In the genomic region with DNA sequence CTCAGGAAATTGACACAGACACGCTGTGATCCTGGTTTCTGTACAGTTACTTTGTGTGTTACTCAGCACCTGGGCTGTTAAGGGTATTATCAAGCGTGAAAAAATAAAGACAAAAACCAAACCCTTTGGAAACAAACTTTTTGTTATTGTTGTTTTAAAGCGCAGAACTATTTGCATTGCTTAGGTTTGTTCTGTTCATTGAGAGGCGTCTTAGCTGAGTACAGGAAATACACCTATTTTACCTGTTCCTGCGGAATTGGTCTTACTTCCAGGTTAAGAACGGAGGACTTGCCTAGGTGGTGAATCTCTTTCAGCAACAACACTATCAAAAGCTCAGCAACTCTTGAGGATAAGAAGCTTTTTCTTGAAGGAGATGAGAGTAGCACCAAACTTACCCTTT, we compare ENCODE assay signal across 19 cellular contexts. TPM values are rescaled to one million over a fixed set of nuclear protein-coding genes. Genes with fewer than 3 reads are reported as not detected.
A peak's percentile ranks its signal among the peaks of the same experiment; 100 is the strongest.
DNase-seq lines count a peak whose midpoint lies in the region; ATAC-seq, FAIRE-seq and TF ChIP-seq lines count a peak whose summit lies in the region.
"Had no signal": no experiment of that assay in that cellular context is flagged by ENCODE, and none has a peak within 500 bp of the region (broad histone marks: within the 10 kb centered on the region; RNA-seq: fewer than 3 reads in every experiment).

No MANE protein-coding gene starts in this region.

- H2BK5ac ChIP-seq in mesendoderm (ENCODE audit: low read length): no peak overlapping the region

- H3K23ac ChIP-seq in mesendoderm (ENCODE audit: low read length): no peak overlapping the region

- no peak for FAIRE-seq in small intestine (lab: Jason Lieb, UNC)
- FAIRE-seq: islet of Langerhans, TTC549 had no signal

- no peak overlapping the region for H2AK5ac ChIP-seq in mesendoderm (ENCODE audit: low read length)

- H3K36me3 ChIP-seq in A673 (ENCODE audit: insufficient read depth, low read length, poor library complexity, severe bottlenecking) (no peaks in the 10 kb centered on the region), KMS-11 (ENCODE audit: insufficient read depth) (no peaks in the 10 kb centered on the region), mesendoderm (ENCODE audit: control insufficient read depth, insufficient read depth, low read length) (no peaks in the 10 kb centered on the region), small intestine (ENCODE audit: control insufficient read depth in 2 of 2, insufficient read depth in 2 of 2, low read length in 2 of 2) (no peaks in the 10 kb centered on the region)
- H3K36me3 ChIP-seq: prostate gland, SJCRH30 had no signal

- H3K79me2 ChIP-seq in KMS-11 (ENCODE audit: insufficient read depth, low read depth): no peaks in the 10 kb centered on the region
- H3K79me2 ChIP-seq in mesendoderm (ENCODE audit: control insufficient read depth, insufficient read depth, low read length): no peaks in the 10 kb centered on the region

- BruUV-seq in A673 (replicated peaks; lab: Mats Ljungman, UMichigan): TSS peak; percentile 48

- CTCF ChIA-PET in A673 (lab: Charles Lee): no interaction called here

- H3K18ac ChIP-seq in mesendoderm (ENCODE audit: low read length): no peak overlapping the region

- H3K9me3 ChIP-seq in A673 (ENCODE audit: low read depth, low read length, poor library complexity, severe bottlenecking): no peaks in the 10 kb centered on the region
- H3K9me3 ChIP-seq in small intestine (ENCODE audit: control insufficient read depth, low read depth): no peaks in the 10 kb centered on the region
- H3K9me3 ChIP-seq: prostate gland, SJCRH30 had no signal

- H2AFZ ChIP-seq in KMS-11 (ENCODE audit: low read depth): no peak overlapping the region

- H3K4me3 ChIP-seq in A673 (ENCODE audit: low read depth, low read length, poor library complexity, severe bottlenecking): peak overlapping the region; percentile 57
- H3K4me3 ChIP-seq in KMS-11 (IDR thresholded peaks at IDR 0.05; ENCODE audit: insufficient read depth, low read depth, low read length): no peak overlapping the region
- H3K4me3 ChIP-seq in mesendoderm (ENCODE audit: low read length): no peak overlapping the region
- no peak overlapping the region for H3K4me3 ChIP-seq in small intestine (ENCODE audit: low read depth in 1 of 2, low read length in 2 of 2)
- H3K4me3 ChIP-seq: SJCRH30 had no signal

- intact Hi-C loops in A673 (cut with micrococcal nuclease; ENCODE audit: unreplicated experiment): no loop called here

- no peak overlapping the region for H4K5ac ChIP-seq in mesendoderm (ENCODE audit: low read length)

- no peaks in the 10 kb centered on the region for H3K79me1 ChIP-seq in mesendoderm (ENCODE audit: low read length)

- H3K4ac ChIP-seq in mesendoderm (ENCODE audit: low read depth, low read length): no peak overlapping the region

- H3K27me3 ChIP-seq in A673 (replicated peaks; ENCODE audit: insufficient read depth, low read depth, low read length, poor library complexity) (peaks cover 18% of the 10 kb centered on the region), KMS-11 (ENCODE audit: insufficient read depth, low read depth) (no peaks in the 10 kb centered on the region), mesendoderm (ENCODE audit: insufficient read depth, low read length, poor library complexity) (no peaks in the 10 kb centered on the region), foreskin keratinocyte (peaks cover 39% of the 10 kb centered on the region), small intestine (ENCODE audit: control insufficient read depth in 2 of 2, insufficient read depth in 2 of 2, low read length in 2 of 2) (peaks cover 0 to 13% of the 10 kb centered on the region in 2 donors)
- H3K27me3 ChIP-seq: SJCRH30 had no signal

- H4K20me1 ChIP-seq in KMS-11 (ENCODE audit: insufficient read depth): no peaks in the 10 kb centered on the region

- peak overlapping the region; percentile 55; the same call in 1 of the 2 replicates for H3K9ac ChIP-seq in KMS-11
- peak overlapping the region; percentile 21 for H3K9ac ChIP-seq in mesendoderm (ENCODE audit: low read length)

- H3K27ac ChIP-seq in A673 (ENCODE audit: low read depth, low read length, poor library complexity, severe bottlenecking) (no peak overlapping the region), KMS-11 (no peak overlapping the region), mesendoderm (ENCODE audit: low read depth, low read length) (no peak overlapping the region), foreskin keratinocyte (no peak overlapping the region), small intestine (ENCODE audit: low read depth in 1 of 2, low read length in 1 of 2) (no peak overlapping the region)
- H3K27ac ChIP-seq: prostate gland, SJCRH30 had no signal

- POLR2A ChIA-PET in A673 (lab: Charles Lee; ENCODE audit: low non-redundant PET): no interaction called here

- peak overlapping the region; percentile 79 for H3K56ac ChIP-seq in mesendoderm (ENCODE audit: low read length)

- TF ChIP-seq CTCF in A673 (conservative IDR thresholded peaks at IDR 0.05; ENCODE audit: low read depth, low read length) (no peak), KMS-11 (conservative IDR thresholded peaks at IDR 0.05; ENCODE audit: low read depth, low read length) (no peak), foreskin keratinocyte (conservative IDR thresholded peaks at IDR 0.05) (no peak)

- H3K4me2 ChIP-seq in KMS-11 (no peak overlapping the region), mesendoderm (ENCODE audit: low read length) (peak overlapping the region; percentile 35)

- H3K4me1 ChIP-seq in A673 (ENCODE audit: insufficient read depth, low read length, poor library complexity, severe bottlenecking) (no peaks in the 10 kb centered on the region), KMS-11 (ENCODE audit: low read depth, poor library complexity, severe bottlenecking) (no peaks in the 10 kb centered on the region), mesendoderm (ENCODE audit: control insufficient read depth, low read depth, low read length) (no peaks in the 10 kb centered on the region), foreskin keratinocyte (no peaks in the 10 kb centered on the region), small intestine (ENCODE audit: control insufficient read depth in 2 of 2, insufficient read depth in 1 of 2, low read depth in 1 of 2, low read length in 1 of 2) (no peaks in the 10 kb centered on the region)
- H3K4me1 ChIP-seq: prostate gland, SJCRH30 had no signal

- DNase-seq in A673 (ENCODE audit: low spot score): no peak
- DNase-seq in cerebellar cortex (ENCODE audit: low spot score): peak; percentile 62
- DNase-seq in mesendoderm: peak; percentile 5
- no peak for DNase-seq in foreskin keratinocyte
- DNase-seq in NCI-H1930 (lab: John Stamatoyannopoulos, UW): no peak
- no peak for DNase-seq in small intestine
- DNase-seq: activated effector memory CD4-positive, alpha-beta T cell treated with anti-CD3 and anti-CD28 coated beads, Interleukin-2, amount 50 U/mL, for 16 hours; effector memory CD4-positive, alpha-beta T cell; NCI-H187 treated with DMSO at 0.1 percent for 48 hours; SJCRH30; stimulated activated CD4-positive, alpha-beta T cell treated with anti-CD3 and anti-CD28 coated beads, Interleukin-15, amount 100 ng/mL, for 24 hours had no signal

- WGBS in mesendoderm (ENCODE audit: extremely low coverage, insufficient coverage, low lambda C conversion rate): no CpG with 5 or more reads among the region's 6 CpGs
- 22 to 32% (median 23%) methylated on average over 6 of the region's 6 CpGs for WGBS in small intestine, 3 donors

- H4K8ac ChIP-seq in mesendoderm (ENCODE audit: low read depth, low read length): no peak overlapping the region

- no peak overlapping the region for H2BK120ac ChIP-seq in mesendoderm (ENCODE audit: low read depth, low read length)

- ATAC-seq in HG03039 (IDR thresholded peaks at IDR 0.05; ENCODE audit: unreplicated experiment): no peak
- ATAC-seq in foreskin keratinocyte: no peak
- ATAC-seq: HCT116 had no signal

- H2BK15ac ChIP-seq in mesendoderm (replicated peaks; ENCODE audit: low read depth): no peak overlapping the region

RNA-seq across cellular contexts. Expression of gene FUT9, which starts 1.0 kb away (rescaled TPM):
- total RNA-seq in A673 (2021): 4.3 and 5.1 TPM in 2 replicates
- polyA plus RNA-seq in mesendoderm (2013, experiment 1 of 2): 0.97 TPM
- polyA plus RNA-seq in mesendoderm (2013, experiment 2 of 2): 0.97 TPM
- not detected in 2 replicates for total RNA-seq in foreskin keratinocyte
- not detected in 2 replicates for polyA plus RNA-seq in foreskin keratinocyte
- polyA plus RNA-seq in small intestine: under 1 TPM in 1 of 3 donors, not detected in 2; under 0.01 TPM
- total RNA-seq: activated CD8-positive, alpha-beta memory T cell treated with anti-CD3 and anti-CD28 coated beads for 36 hours; LHCN-M2; SJCRH30 had no signal

Comparison
In these comparisons a context has a peak if more than half of its experiments do, and no peak if none do; other contexts are left out.
1. DNase-seq: peak in cerebellar cortex (single experiment) and mesendoderm (single experiment); none in A673 (single experiment), foreskin keratinocyte (0 of 2), NCI-H1930 (0 of 2) and small intestine (single experiment).